1 cellular context compared by ENCODE assay signal in the genomic region with DNA sequence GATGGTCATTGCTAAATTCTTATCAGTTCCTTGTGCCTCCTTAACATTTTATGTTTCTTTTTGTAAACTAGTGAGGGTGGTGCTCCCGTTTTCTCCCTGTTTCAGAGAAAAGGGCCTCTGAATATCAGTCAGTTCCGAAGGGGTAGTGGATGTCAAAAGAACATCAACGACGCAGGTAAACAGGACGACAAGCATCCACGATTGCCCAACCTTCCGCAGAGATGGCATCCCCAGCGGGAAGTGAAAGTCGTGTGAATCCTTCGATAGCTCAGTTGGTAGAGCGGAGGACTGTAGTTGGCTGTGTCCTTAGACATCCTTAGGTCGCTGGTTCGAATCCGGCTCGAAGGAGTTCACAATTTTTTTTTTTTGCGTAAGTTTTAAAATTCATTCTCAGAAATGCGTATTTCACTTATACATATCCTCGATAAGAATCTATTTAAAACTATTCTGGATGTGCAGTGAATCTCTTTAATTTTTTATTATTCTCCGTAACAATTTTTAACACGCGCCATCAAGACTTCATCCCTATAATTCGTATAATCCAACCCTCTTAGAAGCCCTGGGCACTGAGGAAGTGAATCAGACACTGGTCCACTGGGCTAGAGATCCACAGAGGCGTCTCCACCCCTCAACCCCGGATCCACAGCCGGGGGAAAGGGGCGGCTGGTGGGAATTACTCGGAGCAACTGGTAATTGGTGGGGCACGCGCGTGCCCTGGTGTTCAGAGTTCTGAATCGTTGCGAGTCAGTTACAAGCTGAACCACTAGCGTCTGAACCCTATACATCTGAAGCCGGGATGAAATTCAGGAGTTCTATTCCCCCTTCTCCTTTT.
A peak's percentile ranks its signal among the peaks of the same experiment; 100 is the strongest.
TF ChIP-seq lines count a peak whose summit lies in the region.

No MANE protein-coding gene starts in this region.

TF ChIP-seq in HepG2, 621 proteins besides CTCF, POLR2A, EP300 and RAD21 (continued from another document and continues in another):
- TF ChIP-seq, protein P1, sequence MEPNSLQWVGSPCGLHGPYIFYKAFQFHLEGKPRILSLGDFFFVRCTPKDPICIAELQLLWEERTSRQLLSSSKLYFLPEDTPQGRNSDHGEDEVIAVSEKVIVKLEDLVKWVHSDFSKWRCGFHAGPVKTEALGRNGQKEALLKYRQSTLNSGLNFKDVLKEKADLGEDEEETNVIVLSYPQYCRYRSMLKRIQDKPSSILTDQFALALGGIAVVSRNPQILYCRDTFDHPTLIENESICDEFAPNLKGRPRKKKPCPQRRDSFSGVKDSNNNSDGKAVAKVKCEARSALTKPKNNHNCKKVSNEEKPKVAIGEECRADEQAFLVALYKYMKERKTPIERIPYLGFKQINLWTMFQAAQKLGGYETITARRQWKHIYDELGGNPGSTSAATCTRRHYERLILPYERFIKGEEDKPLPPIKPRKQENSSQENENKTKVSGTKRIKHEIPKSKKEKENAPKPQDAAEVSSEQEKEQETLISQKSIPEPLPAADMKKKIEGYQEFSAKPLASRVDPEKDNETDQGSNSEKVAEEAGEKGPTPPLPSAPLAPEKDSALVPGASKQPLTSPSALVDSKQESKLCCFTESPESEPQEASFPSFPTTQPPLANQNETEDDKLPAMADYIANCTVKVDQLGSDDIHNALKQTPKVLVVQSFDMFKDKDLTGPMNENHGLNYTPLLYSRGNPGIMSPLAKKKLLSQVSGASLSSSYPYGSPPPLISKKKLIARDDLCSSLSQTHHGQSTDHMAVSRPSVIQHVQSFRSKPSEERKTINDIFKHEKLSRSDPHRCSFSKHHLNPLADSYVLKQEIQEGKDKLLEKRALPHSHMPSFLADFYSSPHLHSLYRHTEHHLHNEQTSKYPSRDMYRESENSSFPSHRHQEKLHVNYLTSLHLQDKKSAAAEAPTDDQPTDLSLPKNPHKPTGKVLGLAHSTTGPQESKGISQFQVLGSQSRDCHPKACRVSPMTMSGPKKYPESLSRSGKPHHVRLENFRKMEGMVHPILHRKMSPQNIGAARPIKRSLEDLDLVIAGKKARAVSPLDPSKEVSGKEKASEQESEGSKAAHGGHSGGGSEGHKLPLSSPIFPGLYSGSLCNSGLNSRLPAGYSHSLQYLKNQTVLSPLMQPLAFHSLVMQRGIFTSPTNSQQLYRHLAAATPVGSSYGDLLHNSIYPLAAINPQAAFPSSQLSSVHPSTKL (CRISPR knock-in tag; IDR thresholded peaks at IDR 0.05), result peak; percentile 85
- TF ChIP-seq, protein P2, sequence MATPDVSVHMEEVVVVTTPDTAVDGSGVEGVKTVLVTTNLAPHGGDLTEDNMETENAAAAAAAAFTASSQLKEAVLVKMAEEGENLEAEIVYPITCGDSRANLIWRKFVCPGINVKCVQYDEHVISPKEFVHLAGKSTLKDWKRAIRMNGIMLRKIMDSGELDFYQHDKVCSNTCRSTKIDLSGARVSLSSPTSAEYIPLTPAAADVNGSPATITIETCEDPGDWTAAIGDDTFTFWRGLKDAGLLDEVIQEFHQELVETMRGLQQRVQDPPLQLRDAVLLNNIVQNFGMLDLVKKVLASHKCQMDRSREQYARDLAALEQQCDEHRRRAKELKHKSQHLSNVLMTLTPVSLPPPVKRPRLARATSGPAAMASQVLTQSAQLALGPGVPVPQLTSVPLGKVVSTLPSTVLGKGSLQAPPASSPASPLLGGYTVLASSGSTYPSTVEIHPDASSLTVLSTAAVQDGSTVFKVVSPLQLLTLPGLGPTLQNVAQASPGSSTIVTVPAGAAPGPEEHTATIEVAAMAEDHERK (CRISPR knock-in tag; IDR thresholded peaks at IDR 0.05; ENCODE audit: low read depth), result no peak
- TF ChIP-seq, protein P3, sequence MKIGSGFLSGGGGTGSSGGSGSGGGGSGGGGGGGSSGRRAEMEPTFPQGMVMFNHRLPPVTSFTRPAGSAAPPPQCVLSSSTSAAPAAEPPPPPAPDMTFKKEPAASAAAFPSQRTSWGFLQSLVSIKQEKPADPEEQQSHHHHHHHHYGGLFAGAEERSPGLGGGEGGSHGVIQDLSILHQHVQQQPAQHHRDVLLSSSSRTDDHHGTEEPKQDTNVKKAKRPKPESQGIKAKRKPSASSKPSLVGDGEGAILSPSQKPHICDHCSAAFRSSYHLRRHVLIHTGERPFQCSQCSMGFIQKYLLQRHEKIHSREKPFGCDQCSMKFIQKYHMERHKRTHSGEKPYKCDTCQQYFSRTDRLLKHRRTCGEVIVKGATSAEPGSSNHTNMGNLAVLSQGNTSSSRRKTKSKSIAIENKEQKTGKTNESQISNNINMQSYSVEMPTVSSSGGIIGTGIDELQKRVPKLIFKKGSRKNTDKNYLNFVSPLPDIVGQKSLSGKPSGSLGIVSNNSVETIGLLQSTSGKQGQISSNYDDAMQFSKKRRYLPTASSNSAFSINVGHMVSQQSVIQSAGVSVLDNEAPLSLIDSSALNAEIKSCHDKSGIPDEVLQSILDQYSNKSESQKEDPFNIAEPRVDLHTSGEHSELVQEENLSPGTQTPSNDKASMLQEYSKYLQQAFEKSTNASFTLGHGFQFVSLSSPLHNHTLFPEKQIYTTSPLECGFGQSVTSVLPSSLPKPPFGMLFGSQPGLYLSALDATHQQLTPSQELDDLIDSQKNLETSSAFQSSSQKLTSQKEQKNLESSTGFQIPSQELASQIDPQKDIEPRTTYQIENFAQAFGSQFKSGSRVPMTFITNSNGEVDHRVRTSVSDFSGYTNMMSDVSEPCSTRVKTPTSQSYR (CRISPR knock-in tag; IDR thresholded peaks at IDR 0.05; ENCODE audit: borderline replicate concordance), result no peak
- TF ChIP-seq TMF1 (CRISPR knock-in tag; IDR thresholded peaks at IDR 0.05; ENCODE audit: low read depth) (no peak), ZBTB20 (CRISPR knock-in tag; IDR thresholded peaks at IDR 0.05; ENCODE audit: borderline replicate concordance, low read depth) (no peak), KLF15 (CRISPR knock-in tag; IDR thresholded peaks at IDR 0.05; ENCODE audit: borderline replicate concordance) (0 out of 2 replicates have a peak, but pooled peaks have one; percentile 48), MTA1 (CRISPR knock-in tag; IDR thresholded peaks at IDR 0.05; ENCODE audit: borderline replicate concordance) (no peak), ZNF326 (CRISPR knock-in tag; IDR thresholded peaks at IDR 0.05; ENCODE audit: borderline replicate concordance) (no peak), KLF6 (CRISPR knock-in tag; IDR thresholded peaks at IDR 0.05) (peak; percentile 88), XRCC5 (optimal IDR thresholded peaks at IDR 0.05; ENCODE audit: low read length) (peak; percentile 82), FOXO1 (CRISPR knock-in tag; IDR thresholded peaks at IDR 0.05) (peak; percentile 97), ZBTB7B (CRISPR knock-in tag; IDR thresholded peaks at IDR 0.05) (peak; percentile 22; the same call in 1 of the 2 replicates), ZFYVE20 (CRISPR knock-in tag; IDR thresholded peaks at IDR 0.05; ENCODE audit: borderline replicate concordance, low read depth) (no peak), ZNF761 (CRISPR knock-in tag; conservative IDR thresholded peaks at IDR 0.05) (no peak), KLF9 (CRISPR knock-in tag; IDR thresholded peaks at IDR 0.05; ENCODE audit: low read depth) (peak; percentile 67; the same call in 1 of the 2 replicates), KDM6A (CRISPR knock-in tag; IDR thresholded peaks at IDR 0.05; ENCODE audit: low read depth) (no peak), CEBPB (IDR thresholded peaks at IDR 0.05; ENCODE audit: borderline replicate concordance, low read depth, low read length) (peak; percentile 99), GZF1 (CRISPR knock-in tag; IDR thresholded peaks at IDR 0.05) (no peak), ZNF383 (CRISPR knock-in tag; IDR thresholded peaks at IDR 0.05; ENCODE audit: borderline replicate concordance) (no peak), HDAC2 (CRISPR knock-in tag; IDR thresholded peaks at IDR 0.05) (peak; percentile 88), SMARCE1 (IDR thresholded peaks at IDR 0.05; ENCODE audit: borderline replicate concordance) (no peak), NFKB2 (CRISPR knock-in tag; IDR thresholded peaks at IDR 0.05; ENCODE audit: borderline replicate concordance) (0 out of 2 replicates have a peak, but pooled peaks have one; percentile 47), RBFOX2 (IDR thresholded peaks at IDR 0.05; ENCODE audit: low read depth, low read length) (no peak), NFIB (CRISPR knock-in tag; IDR thresholded peaks at IDR 0.05; ENCODE audit: borderline replicate concordance) (no peak), ZFAT (CRISPR knock-in tag; conservative IDR thresholded peaks at IDR 0.05) (no peak), ZNF430 (CRISPR knock-in tag; IDR thresholded peaks at IDR 0.05) (no peak), TBP (CRISPR knock-in tag; IDR thresholded peaks at IDR 0.05) (peak; percentile 93; the same call in 1 of the 2 replicates), MZF1 (CRISPR knock-in tag; IDR thresholded peaks at IDR 0.05; ENCODE audit: borderline replicate concordance) (no peak), ZNF577 (CRISPR knock-in tag; IDR thresholded peaks at IDR 0.05; ENCODE audit: borderline replicate concordance, low read depth) (no peak)
- TF ChIP-seq, protein P4, sequence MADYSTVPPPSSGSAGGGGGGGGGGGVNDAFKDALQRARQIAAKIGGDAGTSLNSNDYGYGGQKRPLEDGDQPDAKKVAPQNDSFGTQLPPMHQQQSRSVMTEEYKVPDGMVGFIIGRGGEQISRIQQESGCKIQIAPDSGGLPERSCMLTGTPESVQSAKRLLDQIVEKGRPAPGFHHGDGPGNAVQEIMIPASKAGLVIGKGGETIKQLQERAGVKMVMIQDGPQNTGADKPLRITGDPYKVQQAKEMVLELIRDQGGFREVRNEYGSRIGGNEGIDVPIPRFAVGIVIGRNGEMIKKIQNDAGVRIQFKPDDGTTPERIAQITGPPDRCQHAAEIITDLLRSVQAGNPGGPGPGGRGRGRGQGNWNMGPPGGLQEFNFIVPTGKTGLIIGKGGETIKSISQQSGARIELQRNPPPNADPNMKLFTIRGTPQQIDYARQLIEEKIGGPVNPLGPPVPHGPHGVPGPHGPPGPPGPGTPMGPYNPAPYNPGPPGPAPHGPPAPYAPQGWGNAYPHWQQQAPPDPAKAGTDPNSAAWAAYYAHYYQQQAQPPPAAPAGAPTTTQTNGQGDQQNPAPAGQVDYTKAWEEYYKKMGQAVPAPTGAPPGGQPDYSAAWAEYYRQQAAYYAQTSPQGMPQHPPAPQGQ (CRISPR knock-in tag; IDR thresholded peaks at IDR 0.05; ENCODE audit: borderline replicate concordance), result 0 out of 2 replicates have a peak, but pooled peaks have one; percentile 31
- TF ChIP-seq, protein P5, sequence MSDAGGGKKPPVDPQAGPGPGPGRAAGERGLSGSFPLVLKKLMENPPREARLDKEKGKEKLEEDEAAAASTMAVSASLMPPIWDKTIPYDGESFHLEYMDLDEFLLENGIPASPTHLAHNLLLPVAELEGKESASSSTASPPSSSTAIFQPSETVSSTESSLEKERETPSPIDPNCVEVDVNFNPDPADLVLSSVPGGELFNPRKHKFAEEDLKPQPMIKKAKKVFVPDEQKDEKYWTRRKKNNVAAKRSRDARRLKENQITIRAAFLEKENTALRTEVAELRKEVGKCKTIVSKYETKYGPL (CRISPR knock-in tag; IDR thresholded peaks at IDR 0.05), result 0 out of 2 replicates have a peak, but pooled peaks have one; percentile 9
- TF ChIP-seq, protein P6, sequence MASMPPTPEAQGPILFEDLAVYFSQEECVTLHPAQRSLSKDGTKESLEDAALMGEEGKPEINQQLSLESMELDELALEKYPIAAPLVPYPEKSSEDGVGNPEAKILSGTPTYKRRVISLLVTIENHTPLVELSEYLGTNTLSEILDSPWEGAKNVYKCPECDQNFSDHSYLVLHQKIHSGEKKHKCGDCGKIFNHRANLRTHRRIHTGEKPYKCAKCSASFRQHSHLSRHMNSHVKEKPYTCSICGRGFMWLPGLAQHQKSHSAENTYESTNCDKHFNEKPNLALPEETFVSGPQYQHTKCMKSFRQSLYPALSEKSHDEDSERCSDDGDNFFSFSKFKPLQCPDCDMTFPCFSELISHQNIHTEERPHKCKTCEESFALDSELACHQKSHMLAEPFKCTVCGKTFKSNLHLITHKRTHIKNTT (CRISPR knock-in tag; IDR thresholded peaks at IDR 0.05), result peak; percentile 96; the same call in 1 of the 2 replicates
- TF ChIP-seq, protein P7, sequence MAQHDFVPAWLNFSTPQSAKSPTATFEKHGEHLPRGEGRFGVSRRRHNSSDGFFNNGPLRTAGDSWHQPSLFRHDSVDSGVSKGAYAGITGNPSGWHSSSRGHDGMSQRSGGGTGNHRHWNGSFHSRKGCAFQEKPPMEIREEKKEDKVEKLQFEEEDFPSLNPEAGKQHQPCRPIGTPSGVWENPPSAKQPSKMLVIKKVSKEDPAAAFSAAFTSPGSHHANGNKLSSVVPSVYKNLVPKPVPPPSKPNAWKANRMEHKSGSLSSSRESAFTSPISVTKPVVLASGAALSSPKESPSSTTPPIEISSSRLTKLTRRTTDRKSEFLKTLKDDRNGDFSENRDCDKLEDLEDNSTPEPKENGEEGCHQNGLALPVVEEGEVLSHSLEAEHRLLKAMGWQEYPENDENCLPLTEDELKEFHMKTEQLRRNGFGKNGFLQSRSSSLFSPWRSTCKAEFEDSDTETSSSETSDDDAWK (CRISPR knock-in tag; IDR thresholded peaks at IDR 0.05), result no peak
- TF ChIP-seq, protein P8, sequence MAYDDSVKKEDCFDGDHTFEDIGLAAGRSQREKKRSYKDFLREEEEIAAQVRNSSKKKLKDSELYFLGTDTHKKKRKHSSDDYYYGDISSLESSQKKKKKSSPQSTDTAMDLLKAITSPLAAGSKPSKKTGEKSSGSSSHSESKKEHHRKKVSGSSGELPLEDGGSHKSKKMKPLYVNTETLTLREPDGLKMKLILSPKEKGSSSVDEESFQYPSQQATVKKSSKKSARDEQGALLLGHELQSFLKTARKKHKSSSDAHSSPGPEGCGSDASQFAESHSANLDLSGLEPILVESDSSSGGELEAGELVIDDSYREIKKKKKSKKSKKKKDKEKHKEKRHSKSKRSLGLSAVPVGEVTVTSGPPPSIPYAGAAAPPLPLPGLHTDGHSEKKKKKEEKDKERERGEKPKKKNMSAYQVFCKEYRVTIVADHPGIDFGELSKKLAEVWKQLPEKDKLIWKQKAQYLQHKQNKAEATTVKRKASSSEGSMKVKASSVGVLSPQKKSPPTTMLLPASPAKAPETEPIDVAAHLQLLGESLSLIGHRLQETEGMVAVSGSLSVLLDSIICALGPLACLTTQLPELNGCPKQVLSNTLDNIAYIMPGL (CRISPR knock-in tag; IDR thresholded peaks at IDR 0.05; ENCODE audit: borderline replicate concordance in 1 of 2, low read depth in 1 of 2), result peak; percentile 99 to 100
- TF ChIP-seq, protein P9, sequence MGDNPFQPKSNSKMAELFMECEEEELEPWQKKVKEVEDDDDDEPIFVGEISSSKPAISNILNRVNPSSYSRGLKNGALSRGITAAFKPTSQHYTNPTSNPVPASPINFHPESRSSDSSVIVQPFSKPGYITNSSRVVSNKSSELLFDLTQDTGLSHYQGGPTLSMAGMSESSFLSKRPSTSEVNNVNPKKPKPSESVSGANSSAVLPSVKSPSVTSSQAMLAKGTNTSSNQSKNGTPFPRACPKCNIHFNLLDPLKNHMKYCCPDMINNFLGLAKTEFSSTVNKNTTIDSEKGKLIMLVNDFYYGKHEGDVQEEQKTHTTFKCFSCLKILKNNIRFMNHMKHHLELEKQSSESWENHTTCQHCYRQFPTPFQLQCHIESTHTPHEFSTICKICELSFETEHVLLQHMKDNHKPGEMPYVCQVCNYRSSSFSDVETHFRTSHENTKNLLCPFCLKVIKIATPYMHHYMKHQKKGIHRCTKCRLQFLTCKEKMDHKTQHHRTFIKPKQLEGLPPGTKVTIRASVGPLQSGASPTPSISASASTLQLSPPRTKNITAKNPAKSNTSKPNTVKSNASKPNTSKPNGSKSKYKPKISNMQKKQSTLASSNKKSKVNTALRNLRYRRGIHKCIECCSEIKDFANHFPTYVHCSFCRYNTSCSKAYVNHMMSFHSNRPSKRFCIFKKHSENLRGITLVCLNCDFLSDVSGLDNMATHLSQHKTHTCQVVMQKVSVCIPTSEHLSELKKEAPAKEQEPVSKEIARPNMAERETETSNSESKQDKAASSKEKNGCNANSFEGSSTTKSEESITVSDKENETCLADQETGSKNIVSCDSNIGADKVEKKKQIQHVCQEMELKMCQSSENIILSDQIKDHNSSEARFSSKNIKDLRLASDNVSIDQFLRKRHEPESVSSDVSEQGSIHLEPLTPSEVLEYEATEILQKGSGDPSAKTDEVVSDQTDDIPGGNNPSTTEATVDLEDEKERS (CRISPR knock-in tag; IDR thresholded peaks at IDR 0.05), result peak; percentile 81
